Comparison of ENCODE assay signal across 6 cellular contexts in the genomic region with DNA sequence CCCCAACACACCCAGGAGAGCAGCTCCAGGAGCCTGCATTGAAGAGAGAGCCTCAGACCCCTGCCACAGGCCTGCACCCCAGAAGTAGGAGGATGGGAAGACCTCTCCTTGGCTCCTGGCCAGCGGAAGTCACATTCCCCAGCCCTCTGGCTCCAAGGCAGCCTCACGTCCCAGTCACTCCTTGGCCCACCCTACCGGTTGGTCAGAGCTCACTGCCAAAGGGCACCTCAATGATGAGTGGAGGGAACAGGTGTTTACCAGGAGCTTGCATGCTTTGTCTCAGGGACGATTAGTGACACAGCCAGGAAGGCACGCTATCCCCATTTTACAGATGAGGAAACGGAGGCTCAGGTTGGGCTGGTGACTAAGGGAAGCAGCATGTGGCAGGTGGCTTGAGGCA. TPM values are rescaled to one million over a fixed set of nuclear protein-coding genes. Genes with fewer than 3 reads are reported as not detected.
"Had no signal": no experiment of that assay in that cellular context is flagged by ENCODE, and none has a peak within 500 bp of the region (broad histone marks: within the 10 kb centered on the region; RNA-seq: fewer than 3 reads in every experiment).

No MANE protein-coding gene starts in this region.

RNA-seq across cellular contexts. Expression of a gene that starts 1.0 kb away (rescaled TPM):
- total RNA-seq: GM23248, H4, H7, HFFc6, HT1080, IMR-90 had no signal
- polyA plus RNA-seq: GM23248, IMR-90 had no signal

RNA-seq across cellular contexts. Expression of a gene that starts 50.8 kb away (rescaled TPM):
- total RNA-seq: H4, H7 had no signal
